ENCODE assay signal across 10 cellular contexts in genomic region chr19:13689050-13689449, GRCh38.
DNase-seq lines count a peak whose midpoint lies in the region; TF ChIP-seq lines count a peak whose summit lies in the region.
"Had no signal": no experiment of that assay in that cellular context is flagged by ENCODE, and none has a peak within 500 bp of the region (broad histone marks: within the 10 kb centered on the region; RNA-seq: fewer than 3 reads in every experiment).

No MANE protein-coding gene starts in this region.

- H3K9me3 ChIP-seq in HEK293 (ENCODE audit: control insufficient read depth, insufficient read depth, low read depth, low read length) = no peaks in the 10 kb centered on the region

- POLR2A ChIA-PET in HEK293 (lab: Yijun Ruan, JAX) = no interaction called here

- H3K36me3 Mint-ChIP-seq in activated T-helper 2 cell treated with anti-CD3 and anti-CD28 coated beads, Interferon-gamma antibody, Interleukin-2, Interleukin-4, amounts not matched to agents 10 μg/mL and 5 μg/mL and 100 μg/mL, durations not matched to agents 14 hours and 24 hours and 36 hours (ENCODE audit: low read depth) = no peaks in the 10 kb centered on the region

- intact Hi-C loops in activated T-helper 2 cell treated with anti-CD3 and anti-CD28 coated beads, Interferon-gamma antibody, Interleukin-2, Interleukin-4, amounts not matched to agents 10 μg/mL and 5 μg/mL and 100 μg/mL, durations not matched to agents 14 hours and 24 hours and 36 hours (cut with micrococcal nuclease) = no loop called here

- no peaks in the 10 kb centered on the region for H3K4me1 ChIP-seq in HEK293 (ENCODE audit: control insufficient read depth, insufficient read depth, low read length)

- CTCF ChIA-PET in HEK293 (lab: Yijun Ruan, JAX) = interaction anchor here (0.7 kb wide), 1 partner anchor 54 kb away, joined by 3 read pairs; no protein-coding TSS in a partner anchor

- H3K27ac Mint-ChIP-seq in activated T-helper 2 cell treated with anti-CD3 and anti-CD28 coated beads, Interferon-gamma antibody, Interleukin-2, Interleukin-4, amounts not matched to agents 10 μg/mL and 5 μg/mL and 100 μg/mL, durations not matched to agents 14 hours and 24 hours and 36 hours = no peak overlapping the region

- H3K27me3 Mint-ChIP-seq in activated T-helper 2 cell treated with anti-CD3 and anti-CD28 coated beads, Interferon-gamma antibody, Interleukin-2, Interleukin-4, amounts not matched to agents 10 μg/mL and 5 μg/mL and 100 μg/mL, durations not matched to agents 14 hours and 24 hours and 36 hours (ENCODE audit: low read depth) = no peaks in the 10 kb centered on the region

- DNase-seq in NCI-H748 (lab: John Stamatoyannopoulos, UW; ENCODE audit: unreplicated experiment) = peak; percentile 35
- DNase-seq in NCI-H748 treated with DMSO at 0.1 percent for 48 hours (lab: John Stamatoyannopoulos, UW) = no peak
- DNase-seq in SW480 (ENCODE audit: low spot score) = peak; percentile 43
- peak; percentile 67 for DNase-seq in iPS-NIHi11 (ENCODE audit: low spot score)
- DNase-seq in NCI-H774 (lab: John Stamatoyannopoulos, UW) = no peak
- no peak for DNase-seq in NCI-H128 (lab: John Stamatoyannopoulos, UW; ENCODE audit: unreplicated experiment)
- no peak for DNase-seq in activated T-helper 2 cell treated with anti-CD3 and anti-CD28 coated beads, Interferon-gamma antibody, Interleukin-2, Interleukin-4, amounts not matched to agents 10 μg/mL and 5 μg/mL and 100 μg/mL, durations not matched to agents 14 hours and 24 hours and 36 hours (ENCODE audit: low spot score)
- DNase-seq: MM.1S had no signal

- H3K4me3 ChIP-seq in HEK293 (ENCODE audit: low read depth, low read length) = no peak overlapping the region

- H3K4me3 Mint-ChIP-seq in activated T-helper 2 cell treated with anti-CD3 and anti-CD28 coated beads, Interferon-gamma antibody, Interleukin-2, Interleukin-4, amounts not matched to agents 10 μg/mL and 5 μg/mL and 100 μg/mL, durations not matched to agents 14 hours and 24 hours and 36 hours (ENCODE audit: low read depth) = no peak overlapping the region

- no peak for TF ChIP-seq CTCF in HEK293 (tag by site-specific recombination; IDR thresholded peaks at IDR 0.05)

- no peak overlapping the region for H3K27ac ChIP-seq in HEK293 (ENCODE audit: extremely low read depth, low read depth, low read length)
- H3K27ac ChIP-seq: C4-2B had no signal

- H3K36me3 ChIP-seq in HEK293 (ENCODE audit: control insufficient read depth in 2 of 2, insufficient read depth in 1 of 2, low read length in 2 of 2) = no peaks in the 10 kb centered on the region

- no peaks in the 10 kb centered on the region for H3K9me3 Mint-ChIP-seq in activated T-helper 2 cell treated with anti-CD3 and anti-CD28 coated beads, Interferon-gamma antibody, Interleukin-2, Interleukin-4, amounts not matched to agents 10 μg/mL and 5 μg/mL and 100 μg/mL, durations not matched to agents 14 hours and 24 hours and 36 hours

- H3K4me1 Mint-ChIP-seq in activated T-helper 2 cell treated with anti-CD3 and anti-CD28 coated beads, Interferon-gamma antibody, Interleukin-2, Interleukin-4, amounts not matched to agents 10 μg/mL and 5 μg/mL and 100 μg/mL, durations not matched to agents 14 hours and 24 hours and 36 hours (ENCODE audit: low read depth) = no peaks in the 10 kb centered on the region

TF ChIP-seq in HEK293, 187 proteins besides CTCF, POLR2A, EP300 and RAD21:
- TF ChIP-seq HOXD13 (CRISPR knock-in tag; IDR thresholded peaks at IDR 0.05; ENCODE audit: borderline replicate concordance) (0 out of 2 replicates have a peak, but pooled peaks have one; percentile 49), ZNF785 (tag by site-specific recombination; IDR thresholded peaks at IDR 0.05) (no peak), FEZF1 (tag by site-specific recombination; IDR thresholded peaks at IDR 0.05) (0 out of 2 replicates have a peak, but pooled peaks have one; percentile 12), ZBTB8A (tag by site-specific recombination; IDR thresholded peaks at IDR 0.05) (no peak), HOXA7 (CRISPR knock-in tag; IDR thresholded peaks at IDR 0.05; ENCODE audit: borderline replicate concordance) (no peak)

Comparison
In these comparisons a context has a peak if more than half of its experiments do, and no peak if none do; other contexts are left out.
1. DNase-seq: peak in NCI-H748 (single experiment), SW480 (single experiment) and iPS-NIHi11 (single experiment); none in NCI-H748 treated with DMSO at 0.1 percent for 48 hours (single experiment), NCI-H774 (single experiment), NCI-H128 (single experiment) and activated T-helper 2 cell treated with anti-CD3 and anti-CD28 coated beads, Interferon-gamma antibody, Interleukin-2, Interleukin-4, amounts not matched to agents 10 μg/mL and 5 μg/mL and 100 μg/mL, durations not matched to agents 14 hours and 24 hours and 36 hours (single experiment).